Comparison of ENCODE assay signal across 9 cellular contexts in genomic region chr7:105478606-105479005, GRCh38.
"Had no signal": no experiment of that assay in that cellular context is flagged by ENCODE, and none has a peak within 500 bp of the region (broad histone marks: within the 10 kb centered on the region; RNA-seq: fewer than 3 reads in every experiment).

No MANE protein-coding gene starts in this region.

- H2AFZ ChIP-seq: GM23338 had no signal

- H3K4me3 ChIP-seq: GM23338 had no signal

- H3K27ac ChIP-seq: HL-60, KMS-11 had no signal

- ATAC-seq: GM23338 had no signal

- DNase-seq: H9, HCEC 1CT, IMR-90, KBM-7 had no signal

- H3K4me2 ChIP-seq: GM23338, KMS-11 had no signal

- FAIRE-seq: H1, H54 had no signal

- H3K9ac ChIP-seq: KMS-11 had no signal
